ENCODE assay signal across 9 cellular contexts in the genomic region with DNA sequence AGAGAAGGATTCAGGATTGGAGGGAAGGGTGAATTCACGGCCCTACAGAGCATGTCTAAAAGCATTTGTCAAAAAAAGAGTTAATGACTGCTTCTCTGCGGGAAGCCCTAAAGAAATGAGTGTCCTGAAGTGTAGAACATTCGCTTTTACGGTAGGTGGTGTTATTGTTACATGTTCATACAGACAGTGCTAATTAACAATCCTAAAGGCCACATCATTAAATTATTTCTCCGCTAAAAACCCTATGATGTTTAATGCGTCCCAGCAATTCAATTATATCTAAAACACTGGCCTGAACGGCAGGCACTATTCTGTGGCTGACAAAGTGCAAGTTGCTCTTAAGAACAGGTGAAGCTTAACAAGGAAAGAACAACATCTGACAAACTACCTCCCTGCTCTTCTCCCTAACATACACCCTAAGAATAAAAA.
DNase-seq lines count a peak whose midpoint lies in the region; ATAC-seq, FAIRE-seq and TF ChIP-seq lines count a peak whose summit lies in the region.
"Had no signal": no experiment of that assay in that cellular context is flagged by ENCODE, and none has a peak within 500 bp of the region (broad histone marks: within the 10 kb centered on the region; RNA-seq: fewer than 3 reads in every experiment).

No MANE protein-coding gene starts in this region.

- no peak overlapping the region for H3K27ac Mint-ChIP-seq in activated CD8-positive, alpha-beta T cell treated with anti-CD3 and anti-CD28 coated beads for 36 hours
- H3K27ac Mint-ChIP-seq: B cell had no signal

- ATAC-seq in upper lobe of right lung = peak; percentile 54
- no peak for ATAC-seq in activated CD8-positive, alpha-beta T cell treated with anti-CD3 and anti-CD28 coated beads for 36 hours

- H3K9me3 ChIP-seq in keratinocyte (ENCODE audit: control insufficient read depth, low read depth, low read length) (peaks cover 5% of the 10 kb centered on the region), upper lobe of right lung (no peaks in the 10 kb centered on the region)

- H3K4me2 ChIP-seq in keratinocyte (ENCODE audit: control insufficient read depth, extremely low read depth, insufficient read depth, low read depth, low read length) = no peak overlapping the region

- no peaks in the 10 kb centered on the region for H3K4me1 Mint-ChIP-seq in activated CD8-positive, alpha-beta T cell treated with anti-CD3 and anti-CD28 coated beads for 36 hours (ENCODE audit: low read depth)
- H3K4me1 Mint-ChIP-seq: B cell had no signal

- H3K27ac ChIP-seq in keratinocyte (ENCODE audit: control insufficient read depth, insufficient read depth, low read length) (no peak overlapping the region), upper lobe of right lung (no peak overlapping the region)

- H3K27me3 Mint-ChIP-seq in activated CD8-positive, alpha-beta T cell treated with anti-CD3 and anti-CD28 coated beads for 36 hours = peaks cover 7% of the 10 kb centered on the region
- H3K27me3 Mint-ChIP-seq: B cell had no signal

- no peaks in the 10 kb centered on the region for H4K20me1 ChIP-seq in keratinocyte (ENCODE audit: control insufficient read depth, extremely low read depth, insufficient read depth, low read length)

- no peaks in the 10 kb centered on the region for H3K36me3 ChIP-seq in keratinocyte (ENCODE audit: control insufficient read depth in 2 of 2, extremely low read depth in 1 of 2, insufficient read depth in 2 of 2, low read length in 2 of 2)
- no peaks in the 10 kb centered on the region for H3K36me3 ChIP-seq in upper lobe of right lung

- no peaks in the 10 kb centered on the region for H3K27me3 ChIP-seq in keratinocyte (ENCODE audit: control insufficient read depth, extremely low read depth, insufficient read depth, low read length)
- H3K27me3 ChIP-seq in upper lobe of right lung = no peaks in the 10 kb centered on the region

- in situ Hi-C loops in GM13976 (cut with MboI; ENCODE audit: low sequenced_read_pairs, unreplicated experiment) = no loop called here

- peak in 2 of 3 experiments; percentile 22 to 75 for DNase-seq in NCI-H1417 (lab: John Stamatoyannopoulos, UW)
- no peak for DNase-seq in NCI-H1417 treated with DMSO at 0.1 percent for 48 hours (lab: John Stamatoyannopoulos, UW)
- peak; percentile 62 for DNase-seq in astrocyte of the hippocampus (ENCODE audit: low read depth, low spot score)
- no peak for DNase-seq in keratinocyte (ENCODE audit: low read depth, low spot score)
- no peak for DNase-seq in upper lobe of right lung
- no peak for DNase-seq in activated CD8-positive, alpha-beta T cell treated with anti-CD3 and anti-CD28 coated beads for 36 hours
- DNase-seq in amniotic stem cell (lab: John Stamatoyannopoulos, UW) = no peak
- DNase-seq in GM13976 (ENCODE audit: low spot score) = no peak

- H2AFZ ChIP-seq in keratinocyte (ENCODE audit: control insufficient read depth, low read length) = no peak overlapping the region

- dilution Hi-C loops in keratinocyte (cut with MboI; ENCODE audit: extremely low pct_ligation_motif_present, low sequenced_read_pairs) = no loop called here

- H3K9me3 Mint-ChIP-seq in activated CD8-positive, alpha-beta T cell treated with anti-CD3 and anti-CD28 coated beads for 36 hours = peaks cover 11% of the 10 kb centered on the region

- H3K4me1 ChIP-seq in keratinocyte (ENCODE audit: control insufficient read depth, extremely low read depth, insufficient read depth, low read length) = peaks cover 20% of the 10 kb centered on the region
- no peaks in the 10 kb centered on the region for H3K4me1 ChIP-seq in upper lobe of right lung

- no peak overlapping the region for H3K9ac ChIP-seq in keratinocyte (ENCODE audit: control insufficient read depth, extremely low read depth, insufficient read depth, low read length)

- H3K79me2 ChIP-seq in keratinocyte (ENCODE audit: control insufficient read depth, insufficient read depth, low read length) = no peaks in the 10 kb centered on the region

- POLR2A ChIA-PET in activated CD8-positive, alpha-beta T cell treated with anti-CD3 and anti-CD28 coated beads for 36 hours (lab: Charles Lee) = no interaction called here

- H3K36me3 Mint-ChIP-seq in activated CD8-positive, alpha-beta T cell treated with anti-CD3 and anti-CD28 coated beads for 36 hours (ENCODE audit: low read depth) = peaks cover 9% of the 10 kb centered on the region

- intact Hi-C loops in upper lobe of right lung (cut with DNase I) = no loop called here
- intact Hi-C loops in activated CD8-positive, alpha-beta T cell treated with anti-CD3 and anti-CD28 coated beads for 36 hours (cut with micrococcal nuclease) = no loop called here

- no peaks in the 10 kb centered on the region for H3K9me1 ChIP-seq in keratinocyte (ENCODE audit: control insufficient read depth, extremely low read depth, insufficient read depth, low read length)

- CTCF ChIA-PET in activated CD8-positive, alpha-beta T cell treated with anti-CD3 and anti-CD28 coated beads for 36 hours (lab: Charles Lee) = no interaction called here

- TF ChIP-seq CTCF in keratinocyte (optimal IDR thresholded peaks at IDR 0.05 in 1 of 3, IDR thresholded peaks at IDR 0.05 in 1 of 3, conservative IDR thresholded peaks at IDR 0.05 in 1 of 3; ENCODE audit: extremely low read depth in 1 of 3, insufficient read depth in 2 of 3, low read length in 3 of 3) (peak in 2 of 3 experiments; percentile 30 to 47), upper lobe of right lung (IDR thresholded peaks at IDR 0.05) (peak; percentile 53), GM13976 (IDR thresholded peaks at IDR 0.05; ENCODE audit: borderline replicate concordance, control extremely low read depth, extremely low read depth, insufficient read depth, missing control alignments) (no peak)
- no peak for TF ChIP-seq CTCF in activated CD8-positive, alpha-beta T cell treated with anti-CD3 and anti-CD28 coated beads for 36 hours (IDR thresholded peaks at IDR 0.05)

- no peak for FAIRE-seq in keratinocyte (lab: Jason Lieb, UNC)

- no peak overlapping the region for H3K4me3 Mint-ChIP-seq in activated CD8-positive, alpha-beta T cell treated with anti-CD3 and anti-CD28 coated beads for 36 hours
- H3K4me3 Mint-ChIP-seq: B cell had no signal

- H3K4me3 ChIP-seq in keratinocyte (ENCODE audit: control insufficient read depth in 2 of 3, extremely low read depth in 1 of 3, insufficient read depth in 2 of 3, low read depth in 1 of 3, low read length in 3 of 3) = no peak overlapping the region
- no peak overlapping the region for H3K4me3 ChIP-seq in upper lobe of right lung

Comparison
In these comparisons a context has a peak if more than half of its experiments do, and no peak if none do; other contexts are left out.
1. DNase-seq: peak in NCI-H1417 (2 of 3) and astrocyte of the hippocampus (single experiment); none in NCI-H1417 treated with DMSO at 0.1 percent for 48 hours (single experiment), keratinocyte (single experiment), upper lobe of right lung (single experiment), activated CD8-positive, alpha-beta T cell treated with anti-CD3 and anti-CD28 coated beads for 36 hours (single experiment), amniotic stem cell (single experiment) and GM13976 (single experiment).
2. CTCF ChIP-seq: peak in keratinocyte (2 of 3) and upper lobe of right lung (single experiment); none in activated CD8-positive, alpha-beta T cell treated with anti-CD3 and anti-CD28 coated beads for 36 hours (single experiment) and GM13976 (single experiment).